Comparison of ENCODE assay signal across 1 cellular context in the genomic region with DNA sequence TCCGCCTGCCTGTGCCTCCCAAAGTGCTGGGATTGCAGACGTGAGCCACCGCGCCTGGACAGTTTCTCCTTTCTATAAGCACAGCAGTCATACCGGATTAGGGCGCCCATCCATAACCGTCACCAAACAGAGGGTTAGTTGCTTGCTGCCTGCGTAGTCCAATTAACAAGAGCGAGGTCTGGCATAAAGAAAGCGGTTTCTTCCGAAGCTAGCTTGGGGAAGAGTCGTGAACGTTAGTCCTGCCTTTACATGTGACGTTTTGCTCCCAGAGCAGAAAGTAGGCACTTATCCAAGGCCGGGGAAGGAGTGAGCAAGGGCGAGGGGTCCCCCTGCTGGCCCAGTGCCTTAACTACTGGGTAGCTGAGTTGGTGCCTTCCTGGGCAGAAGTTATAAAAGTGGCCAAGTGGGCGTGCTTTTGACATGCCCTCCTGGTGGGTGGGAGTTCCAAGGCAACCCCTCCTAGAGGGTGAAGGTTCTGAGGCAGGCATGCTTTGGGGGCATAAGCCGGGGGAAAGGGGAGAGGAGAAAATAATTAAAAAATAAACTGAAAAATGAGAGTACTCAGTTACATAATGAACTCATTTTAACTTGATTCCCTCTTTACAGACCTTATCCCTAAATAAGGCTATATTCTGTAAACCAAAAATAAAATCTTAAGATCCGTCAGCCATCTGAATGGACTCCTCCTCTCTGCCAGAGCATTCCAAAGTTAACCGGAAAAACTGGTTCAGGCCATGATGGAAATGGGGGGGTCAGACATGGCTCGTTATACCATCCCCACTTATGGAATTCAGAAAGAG.
A peak's percentile ranks its signal among the peaks of the same experiment; 100 is the strongest.
TF ChIP-seq lines count a peak whose summit lies in the region.

No MANE protein-coding gene starts in this region.

TF ChIP-seq in HepG2, 621 proteins besides CTCF, POLR2A, EP300 and RAD21 (continued from another document and continues in another):
- TF ChIP-seq, protein P1, sequence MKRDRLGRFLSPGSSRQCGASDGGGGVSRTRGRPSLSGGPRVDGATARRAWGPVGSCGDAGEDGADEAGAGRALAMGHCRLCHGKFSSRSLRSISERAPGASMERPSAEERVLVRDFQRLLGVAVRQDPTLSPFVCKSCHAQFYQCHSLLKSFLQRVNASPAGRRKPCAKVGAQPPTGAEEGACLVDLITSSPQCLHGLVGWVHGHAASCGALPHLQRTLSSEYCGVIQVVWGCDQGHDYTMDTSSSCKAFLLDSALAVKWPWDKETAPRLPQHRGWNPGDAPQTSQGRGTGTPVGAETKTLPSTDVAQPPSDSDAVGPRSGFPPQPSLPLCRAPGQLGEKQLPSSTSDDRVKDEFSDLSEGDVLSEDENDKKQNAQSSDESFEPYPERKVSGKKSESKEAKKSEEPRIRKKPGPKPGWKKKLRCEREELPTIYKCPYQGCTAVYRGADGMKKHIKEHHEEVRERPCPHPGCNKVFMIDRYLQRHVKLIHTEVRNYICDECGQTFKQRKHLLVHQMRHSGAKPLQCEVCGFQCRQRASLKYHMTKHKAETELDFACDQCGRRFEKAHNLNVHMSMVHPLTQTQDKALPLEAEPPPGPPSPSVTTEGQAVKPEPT (CRISPR knock-in tag; IDR thresholded peaks at IDR 0.05; ENCODE audit: low read depth): no peak
- TF ChIP-seq MYNN (CRISPR knock-in tag; IDR thresholded peaks at IDR 0.05; ENCODE audit: low read depth) (no peak), KDM2A (CRISPR knock-in tag; IDR thresholded peaks at IDR 0.05; ENCODE audit: borderline replicate concordance, low read depth) (peak; percentile 79; the same call in 1 of the 2 replicates), ZNF777 (CRISPR knock-in tag; IDR thresholded peaks at IDR 0.05) (0 out of 2 replicates have a peak, but pooled peaks have one; percentile 24), HOXA3 (CRISPR knock-in tag; IDR thresholded peaks at IDR 0.05) (peak; percentile 61; the same call in 1 of the 2 replicates), ZSCAN31 (CRISPR knock-in tag; IDR thresholded peaks at IDR 0.05; ENCODE audit: low read depth) (0 out of 2 replicates have a peak, but pooled peaks have one; percentile 36), ZNF382 (CRISPR knock-in tag; IDR thresholded peaks at IDR 0.05; ENCODE audit: borderline replicate concordance) (no peak), PHF21A (CRISPR knock-in tag; IDR thresholded peaks at IDR 0.05) (no peak), ZFP62 (CRISPR knock-in tag; IDR thresholded peaks at IDR 0.05) (no peak), IRF2 (CRISPR knock-in tag; IDR thresholded peaks at IDR 0.05) (0 out of 2 replicates have a peak, but pooled peaks have one; percentile 25), HMG20A (CRISPR knock-in tag; IDR thresholded peaks at IDR 0.05; ENCODE audit: borderline replicate concordance) (no peak), ZNF891 (CRISPR knock-in tag; IDR thresholded peaks at IDR 0.05) (0 out of 2 replicates have a peak, but pooled peaks have one; percentile 28), RXRB (CRISPR knock-in tag; IDR thresholded peaks at IDR 0.05; ENCODE audit: borderline replicate concordance) (peak; percentile 25; the same call in 1 of the 2 replicates), ZNF782 (CRISPR knock-in tag; IDR thresholded peaks at IDR 0.05; ENCODE audit: borderline replicate concordance) (peak; percentile 39; the same call in 1 of the 2 replicates), SALL1 (CRISPR knock-in tag; IDR thresholded peaks at IDR 0.05) (peak; percentile 74), HNRNPLL (IDR thresholded peaks at IDR 0.05; ENCODE audit: low read depth, low read length, poor library complexity, severe bottlenecking) (no peak), NKX3-1 (CRISPR knock-in tag; IDR thresholded peaks at IDR 0.05) (no peak), CBX1 (IDR thresholded peaks at IDR 0.05; ENCODE audit: low read depth) (peak; percentile 50), AGO1 (IDR thresholded peaks at IDR 0.05; ENCODE audit: low read depth, low read length, poor library complexity, severe bottlenecking) (no peak), NR1H2 (CRISPR knock-in tag; IDR thresholded peaks at IDR 0.05; ENCODE audit: borderline replicate concordance, low read depth) (no peak), STAG1 (CRISPR knock-in tag; IDR thresholded peaks at IDR 0.05) (peak; percentile 98), RBM39 (IDR thresholded peaks at IDR 0.05; ENCODE audit: low read depth, low read length, poor library complexity, severe bottlenecking) (no peak), GATAD1 (CRISPR knock-in tag; IDR thresholded peaks at IDR 0.05) (0 out of 2 replicates have a peak, but pooled peaks have one; percentile 25), ZNF329 (CRISPR knock-in tag; IDR thresholded peaks at IDR 0.05; ENCODE audit: low read depth) (0 out of 2 replicates have a peak, but pooled peaks have one; percentile 36), MEF2D (CRISPR knock-in tag; IDR thresholded peaks at IDR 0.05) (no peak), NFE2 (CRISPR knock-in tag; IDR thresholded peaks at IDR 0.05) (no peak), CBX5 (CRISPR knock-in tag; IDR thresholded peaks at IDR 0.05; ENCODE audit: borderline replicate concordance) (peak; percentile 62; the same call in 1 of the 2 replicates), ZNF577 (CRISPR knock-in tag; IDR thresholded peaks at IDR 0.05; ENCODE audit: borderline replicate concordance, low read depth) (no peak), PHF20 (CRISPR knock-in tag; IDR thresholded peaks at IDR 0.05) (no peak), ZNF121 (CRISPR knock-in tag; IDR thresholded peaks at IDR 0.05) (0 out of 2 replicates have a peak, but pooled peaks have one; percentile 15), HES4 (CRISPR knock-in tag; IDR thresholded peaks at IDR 0.05; ENCODE audit: borderline replicate concordance) (no peak), ZNF772 (CRISPR knock-in tag; IDR thresholded peaks at IDR 0.05) (peak; percentile 71; the same call in 1 of the 2 replicates)
- TF ChIP-seq, protein P2, sequence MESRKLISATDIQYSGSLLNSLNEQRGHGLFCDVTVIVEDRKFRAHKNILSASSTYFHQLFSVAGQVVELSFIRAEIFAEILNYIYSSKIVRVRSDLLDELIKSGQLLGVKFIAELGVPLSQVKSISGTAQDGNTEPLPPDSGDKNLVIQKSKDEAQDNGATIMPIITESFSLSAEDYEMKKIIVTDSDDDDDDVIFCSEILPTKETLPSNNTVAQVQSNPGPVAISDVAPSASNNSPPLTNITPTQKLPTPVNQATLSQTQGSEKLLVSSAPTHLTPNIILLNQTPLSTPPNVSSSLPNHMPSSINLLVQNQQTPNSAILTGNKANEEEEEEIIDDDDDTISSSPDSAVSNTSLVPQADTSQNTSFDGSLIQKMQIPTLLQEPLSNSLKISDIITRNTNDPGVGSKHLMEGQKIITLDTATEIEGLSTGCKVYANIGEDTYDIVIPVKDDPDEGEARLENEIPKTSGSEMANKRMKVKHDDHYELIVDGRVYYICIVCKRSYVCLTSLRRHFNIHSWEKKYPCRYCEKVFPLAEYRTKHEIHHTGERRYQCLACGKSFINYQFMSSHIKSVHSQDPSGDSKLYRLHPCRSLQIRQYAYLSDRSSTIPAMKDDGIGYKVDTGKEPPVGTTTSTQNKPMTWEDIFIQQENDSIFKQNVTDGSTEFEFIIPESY (CRISPR knock-in tag; IDR thresholded peaks at IDR 0.05): 0 out of 2 replicates have a peak, but pooled peaks have one; percentile 33
- TF ChIP-seq, protein P3, sequence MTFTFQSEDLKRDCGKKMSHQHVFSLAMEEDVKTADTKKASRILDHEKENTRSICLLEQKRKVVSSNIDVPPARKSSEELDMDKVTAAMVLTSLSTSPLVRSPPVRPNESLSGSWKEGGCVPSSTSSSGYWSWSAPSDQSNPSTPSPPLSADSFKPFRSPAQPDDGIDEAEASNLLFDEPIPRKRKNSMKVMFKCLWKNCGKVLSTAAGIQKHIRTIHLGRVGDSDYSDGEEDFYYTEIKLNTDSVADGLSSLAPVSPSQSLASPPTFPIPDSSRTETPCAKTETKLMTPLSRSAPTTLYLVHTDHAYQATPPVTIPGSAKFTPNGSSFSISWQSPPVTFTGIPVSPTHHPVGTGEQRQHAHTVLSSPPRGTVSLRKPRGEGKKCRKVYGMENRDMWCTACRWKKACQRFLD (CRISPR knock-in tag; IDR thresholded peaks at IDR 0.05; ENCODE audit: borderline replicate concordance): no peak
- TF ChIP-seq, protein P4, sequence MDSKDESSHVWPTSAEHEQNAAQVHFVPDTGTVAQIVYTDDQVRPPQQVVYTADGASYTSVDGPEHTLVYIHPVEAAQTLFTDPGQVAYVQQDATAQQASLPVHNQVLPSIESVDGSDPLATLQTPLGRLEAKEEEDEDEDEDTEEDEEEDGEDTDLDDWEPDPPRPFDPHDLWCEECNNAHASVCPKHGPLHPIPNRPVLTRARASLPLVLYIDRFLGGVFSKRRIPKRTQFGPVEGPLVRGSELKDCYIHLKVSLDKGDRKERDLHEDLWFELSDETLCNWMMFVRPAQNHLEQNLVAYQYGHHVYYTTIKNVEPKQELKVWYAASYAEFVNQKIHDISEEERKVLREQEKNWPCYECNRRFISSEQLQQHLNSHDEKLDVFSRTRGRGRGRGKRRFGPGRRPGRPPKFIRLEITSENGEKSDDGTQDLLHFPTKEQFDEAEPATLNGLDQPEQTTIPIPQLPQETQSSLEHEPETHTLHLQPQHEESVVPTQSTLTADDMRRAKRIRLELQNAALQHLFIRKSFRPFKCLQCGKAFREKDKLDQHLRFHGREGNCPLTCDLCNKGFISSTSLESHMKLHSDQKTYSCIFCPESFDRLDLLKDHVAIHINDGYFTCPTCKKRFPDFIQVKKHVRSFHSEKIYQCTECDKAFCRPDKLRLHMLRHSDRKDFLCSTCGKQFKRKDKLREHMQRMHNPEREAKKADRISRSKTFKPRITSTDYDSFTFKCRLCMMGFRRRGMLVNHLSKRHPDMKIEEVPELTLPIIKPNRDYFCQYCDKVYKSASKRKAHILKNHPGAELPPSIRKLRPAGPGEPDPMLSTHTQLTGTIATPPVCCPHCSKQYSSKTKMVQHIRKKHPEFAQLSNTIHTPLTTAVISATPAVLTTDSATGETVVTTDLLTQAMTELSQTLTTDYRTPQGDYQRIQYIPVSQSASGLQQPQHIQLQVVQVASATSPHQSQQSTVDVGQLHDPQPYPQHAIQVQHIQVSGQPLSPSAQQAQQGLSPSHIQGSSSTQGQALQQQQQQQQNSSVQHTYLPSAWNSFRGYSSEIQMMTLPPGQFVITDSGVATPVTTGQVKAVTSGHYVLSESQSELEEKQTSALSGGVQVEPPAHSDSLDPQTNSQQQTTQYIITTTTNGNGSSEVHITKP (CRISPR knock-in tag; IDR thresholded peaks at IDR 0.05; ENCODE audit: low read depth): peak; percentile 29; the same call in 1 of the 2 replicates
- TF ChIP-seq, protein P5, sequence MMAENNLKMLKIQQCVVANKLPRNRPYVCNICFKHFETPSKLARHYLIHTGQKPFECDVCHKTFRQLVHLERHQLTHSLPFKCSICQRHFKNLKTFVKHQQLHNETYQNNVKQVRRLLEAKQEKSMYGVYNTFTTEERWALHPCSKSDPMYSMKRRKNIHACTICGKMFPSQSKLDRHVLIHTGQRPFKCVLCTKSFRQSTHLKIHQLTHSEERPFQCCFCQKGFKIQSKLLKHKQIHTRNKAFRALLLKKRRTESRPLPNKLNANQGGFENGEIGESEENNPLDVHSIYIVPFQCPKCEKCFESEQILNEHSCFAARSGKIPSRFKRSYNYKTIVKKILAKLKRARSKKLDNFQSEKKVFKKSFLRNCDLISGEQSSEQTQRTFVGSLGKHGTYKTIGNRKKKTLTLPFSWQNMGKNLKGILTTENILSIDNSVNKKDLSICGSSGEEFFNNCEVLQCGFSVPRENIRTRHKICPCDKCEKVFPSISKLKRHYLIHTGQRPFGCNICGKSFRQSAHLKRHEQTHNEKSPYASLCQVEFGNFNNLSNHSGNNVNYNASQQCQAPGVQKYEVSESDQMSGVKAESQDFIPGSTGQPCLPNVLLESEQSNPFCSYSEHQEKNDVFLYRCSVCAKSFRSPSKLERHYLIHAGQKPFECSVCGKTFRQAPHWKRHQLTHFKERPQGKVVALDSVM (CRISPR knock-in tag; IDR thresholded peaks at IDR 0.05): no peak
- TF ChIP-seq, protein P6, sequence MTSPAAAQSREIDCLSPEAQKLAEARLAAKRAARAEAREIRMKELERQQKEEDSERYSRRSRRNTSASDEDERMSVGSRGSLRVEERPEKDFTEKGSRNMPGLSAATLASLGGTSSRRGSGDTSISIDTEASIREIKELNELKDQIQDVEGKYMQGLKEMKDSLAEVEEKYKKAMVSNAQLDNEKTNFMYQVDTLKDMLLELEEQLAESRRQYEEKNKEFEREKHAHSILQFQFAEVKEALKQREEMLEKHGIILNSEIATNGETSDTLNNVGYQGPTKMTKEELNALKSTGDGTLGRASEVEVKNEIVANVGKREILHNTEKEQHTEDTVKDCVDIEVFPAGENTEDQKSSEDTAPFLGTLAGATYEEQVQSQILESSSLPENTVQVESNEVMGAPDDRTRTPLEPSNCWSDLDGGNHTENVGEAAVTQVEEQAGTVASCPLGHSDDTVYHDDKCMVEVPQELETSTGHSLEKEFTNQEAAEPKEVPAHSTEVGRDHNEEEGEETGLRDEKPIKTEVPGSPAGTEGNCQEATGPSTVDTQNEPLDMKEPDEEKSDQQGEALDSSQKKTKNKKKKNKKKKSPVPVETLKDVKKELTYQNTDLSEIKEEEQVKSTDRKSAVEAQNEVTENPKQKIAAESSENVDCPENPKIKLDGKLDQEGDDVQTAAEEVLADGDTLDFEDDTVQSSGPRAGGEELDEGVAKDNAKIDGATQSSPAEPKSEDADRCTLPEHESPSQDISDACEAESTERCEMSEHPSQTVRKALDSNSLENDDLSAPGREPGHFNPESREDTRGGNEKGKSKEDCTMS (CRISPR knock-in tag; conservative IDR thresholded peaks at IDR 0.05): no peak
- TF ChIP-seq, protein P7, sequence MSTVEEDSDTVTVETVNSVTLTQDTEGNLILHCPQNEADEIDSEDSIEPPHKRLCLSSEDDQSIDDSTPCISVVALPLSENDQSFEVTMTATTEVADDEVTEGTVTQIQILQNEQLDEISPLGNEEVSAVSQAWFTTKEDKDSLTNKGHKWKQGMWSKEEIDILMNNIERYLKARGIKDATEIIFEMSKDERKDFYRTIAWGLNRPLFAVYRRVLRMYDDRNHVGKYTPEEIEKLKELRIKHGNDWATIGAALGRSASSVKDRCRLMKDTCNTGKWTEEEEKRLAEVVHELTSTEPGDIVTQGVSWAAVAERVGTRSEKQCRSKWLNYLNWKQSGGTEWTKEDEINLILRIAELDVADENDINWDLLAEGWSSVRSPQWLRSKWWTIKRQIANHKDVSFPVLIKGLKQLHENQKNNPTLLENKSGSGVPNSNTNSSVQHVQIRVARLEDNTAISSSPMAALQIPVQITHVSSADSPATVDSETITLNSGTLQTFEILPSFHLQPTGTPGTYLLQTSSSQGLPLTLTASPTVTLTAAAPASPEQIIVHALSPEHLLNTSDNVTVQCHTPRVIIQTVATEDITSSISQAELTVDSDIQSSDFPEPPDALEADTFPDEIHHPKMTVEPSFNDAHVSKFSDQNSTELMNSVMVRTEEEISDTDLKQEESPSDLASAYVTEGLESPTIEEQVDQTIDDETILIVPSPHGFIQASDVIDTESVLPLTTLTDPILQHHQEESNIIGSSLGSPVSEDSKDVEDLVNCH (CRISPR knock-in tag; IDR thresholded peaks at IDR 0.05): no peak
- TF ChIP-seq, protein P8, sequence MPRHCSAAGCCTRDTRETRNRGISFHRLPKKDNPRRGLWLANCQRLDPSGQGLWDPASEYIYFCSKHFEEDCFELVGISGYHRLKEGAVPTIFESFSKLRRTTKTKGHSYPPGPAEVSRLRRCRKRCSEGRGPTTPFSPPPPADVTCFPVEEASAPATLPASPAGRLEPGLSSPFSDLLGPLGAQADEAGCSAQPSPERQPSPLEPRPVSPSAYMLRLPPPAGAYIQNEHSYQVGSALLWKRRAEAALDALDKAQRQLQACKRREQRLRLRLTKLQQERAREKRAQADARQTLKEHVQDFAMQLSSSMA (CRISPR knock-in tag; IDR thresholded peaks at IDR 0.05): peak; percentile 46; the same call in 1 of the 2 replicates
- TF ChIP-seq, protein P9, sequence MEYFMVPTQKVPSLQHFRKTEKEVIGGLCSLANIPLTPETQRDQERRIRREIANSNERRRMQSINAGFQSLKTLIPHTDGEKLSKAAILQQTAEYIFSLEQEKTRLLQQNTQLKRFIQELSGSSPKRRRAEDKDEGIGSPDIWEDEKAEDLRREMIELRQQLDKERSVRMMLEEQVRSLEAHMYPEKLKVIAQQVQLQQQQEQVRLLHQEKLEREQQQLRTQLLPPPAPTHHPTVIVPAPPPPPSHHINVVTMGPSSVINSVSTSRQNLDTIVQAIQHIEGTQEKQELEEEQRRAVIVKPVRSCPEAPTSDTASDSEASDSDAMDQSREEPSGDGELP (IDR thresholded peaks at IDR 0.05; ENCODE audit: borderline replicate concordance, low read depth): no peak
